In the genomic region with DNA sequence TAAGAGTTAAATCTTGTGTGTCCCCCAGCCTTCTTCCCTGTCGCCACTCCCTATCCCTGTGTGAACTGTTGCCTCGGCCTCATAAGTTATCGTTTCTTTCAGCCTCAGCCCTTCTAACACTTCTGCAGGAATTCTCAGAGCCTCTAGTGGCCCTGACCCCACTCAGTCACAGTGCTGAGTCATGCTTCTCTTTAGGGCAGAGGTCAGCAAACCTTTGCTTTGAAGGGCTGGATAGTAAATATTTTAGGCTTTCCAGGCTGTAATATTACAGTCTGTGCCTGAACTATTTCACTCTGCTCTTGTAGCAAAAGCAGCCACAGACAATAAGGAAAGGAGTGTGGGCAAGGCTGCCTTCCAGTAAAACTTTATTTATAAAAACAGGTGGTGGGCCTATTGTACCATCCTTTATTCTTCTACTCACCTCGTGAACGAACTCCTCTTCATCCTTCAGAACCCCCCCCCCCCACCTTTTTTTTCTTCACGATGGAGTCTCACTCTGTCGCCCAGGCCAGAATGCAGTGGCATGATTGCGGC, we compare ENCODE assay signal across 9 cellular contexts. TPM values are rescaled to one million over a fixed set of nuclear protein-coding genes. Genes with fewer than 3 reads are reported as not detected.
DNase-seq lines count a peak whose midpoint lies in the region; ATAC-seq and TF ChIP-seq lines count a peak whose summit lies in the region.
"Had no signal": no experiment of that assay in that cellular context is flagged by ENCODE, and none has a peak within 500 bp of the region (broad histone marks: within the 10 kb centered on the region; RNA-seq: fewer than 3 reads in every experiment).

No MANE protein-coding gene starts in this region.

- TF ChIP-seq CTCF in Caco-2 (IDR thresholded peaks at IDR 0.05; ENCODE audit: insufficient read depth in 1 of 2, low read depth in 1 of 2, low read length in 1 of 2, severe bottlenecking in 1 of 2, unreplicated experiment in 1 of 2) = no peak
- TF ChIP-seq CTCF in osteocyte (IDR thresholded peaks at IDR 0.05) = no peak

- POLR2A ChIA-PET in Caco-2 (lab: Charles Lee) = no interaction called here

- H3K4me3 ChIP-seq in Caco-2 (ENCODE audit: low read depth, low read length) = no peak overlapping the region

- no peaks in the 10 kb centered on the region for H3K9me3 Mint-ChIP-seq in Caco-2 (ENCODE audit: unreplicated experiment)
- no peaks in the 10 kb centered on the region for H3K9me3 Mint-ChIP-seq in osteocyte (ENCODE audit: unreplicated experiment)

- peaks cover 15% of the 10 kb centered on the region for H3K4me1 Mint-ChIP-seq in Caco-2 (ENCODE audit: low read depth, unreplicated experiment)
- peaks cover 21% of the 10 kb centered on the region for H3K4me1 Mint-ChIP-seq in osteocyte (ENCODE audit: unreplicated experiment)

- peaks cover 2% of the 10 kb centered on the region for H3K36me3 ChIP-seq in Caco-2 (ENCODE audit: control insufficient read depth, insufficient read depth, low read length)

- no peaks in the 10 kb centered on the region for H3K27me3 ChIP-seq in Caco-2 (replicated peaks; ENCODE audit: control insufficient read depth, insufficient read depth, low read length)

- no peaks in the 10 kb centered on the region for H3K9me3 ChIP-seq in Caco-2

- ATAC-seq in HG03442 (IDR thresholded peaks at IDR 0.05; ENCODE audit: unreplicated experiment) (no peak), GM18858 (IDR thresholded peaks at IDR 0.05; ENCODE audit: unreplicated experiment) (no peak)

- H3K27ac Mint-ChIP-seq in Caco-2 (ENCODE audit: unreplicated experiment) (peak overlapping the region; percentile 33), osteocyte (ENCODE audit: unreplicated experiment) (peak overlapping the region; percentile 78)

- intact Hi-C loops in Caco-2 (cut with micrococcal nuclease; ENCODE audit: unreplicated experiment) = no loop called here

- no peaks in the 10 kb centered on the region for H3K27me3 Mint-ChIP-seq in Caco-2 (ENCODE audit: insufficient read depth, unreplicated experiment)
- no peaks in the 10 kb centered on the region for H3K27me3 Mint-ChIP-seq in osteocyte (ENCODE audit: unreplicated experiment)

- H3K4me3 Mint-ChIP-seq in Caco-2 (ENCODE audit: unreplicated experiment) (no peak overlapping the region), osteocyte (ENCODE audit: unreplicated experiment) (no peak overlapping the region)

- H3K36me3 Mint-ChIP-seq in Caco-2 (ENCODE audit: insufficient read depth, unreplicated experiment) (peaks cover 41% of the 10 kb centered on the region), osteocyte (ENCODE audit: unreplicated experiment) (peaks cover 6% of the 10 kb centered on the region)

- CTCF ChIA-PET in Caco-2 (lab: Charles Lee) = interaction anchor here (0.6 kb wide), 1 partner anchor 96 kb away, joined by 3 read pairs; no protein-coding TSS in a partner anchor

- peaks cover 17% of the 10 kb centered on the region for H3K4me1 ChIP-seq in Caco-2

- no TSS peak for BruUV-seq in Caco-2 (replicated peaks; lab: Mats Ljungman, UMichigan)

- DNase-seq in Caco-2 (peak; percentile 58 to 66), OCI-M1 (lab: John Stamatoyannopoulos, UW) (peak; percentile 54), fibroblast of peridontal ligament (ENCODE audit: extremely low read depth) (peak; percentile 39), osteocyte (ENCODE audit: extremely low spot score, unreplicated experiment) (no peak), NCI-H2227 (lab: John Stamatoyannopoulos, UW; ENCODE audit: unreplicated experiment) (no peak)
- no peak for DNase-seq in activated naive CD4-positive, alpha-beta T cell treated with anti-CD3 and anti-CD28 coated beads, Interleukin-2, amount 50 U/mL, for 16 hours
- DNase-seq: stimulated activated CD4-positive, alpha-beta T cell treated with anti-CD3 and anti-CD28 coated beads, Interleukin-2, amount 100 ng/mL, for 48 hours had no signal

RNA-seq across cellular contexts. Expression of gene MYO9B, which starts 22.1 kb away (rescaled TPM):
- total RNA-seq in Caco-2 (2022) (47.6 and 52.8 TPM in 2 replicates), osteocyte (93.3 and 94.3 TPM in 2 replicates)

RNA-seq across cellular contexts. Expression of gene HAUS8, which starts 22.4 kb away (rescaled TPM):
- total RNA-seq in Caco-2 (2022) (24.4 and 30.6 TPM in 2 replicates), osteocyte (9.2 and 11.6 TPM in 2 replicates)

Comparison
In these comparisons a context has a peak if more than half of its experiments do, and no peak if none do; other contexts are left out.
1. DNase-seq: peak in Caco-2 (2 of 2), OCI-M1 (single experiment) and fibroblast of peridontal ligament (single experiment); none in osteocyte (single experiment), NCI-H2227 (single experiment) and activated naive CD4-positive, alpha-beta T cell treated with anti-CD3 and anti-CD28 coated beads, Interleukin-2, amount 50 U/mL, for 16 hours (single experiment).